1 cellular context compared by ENCODE assay signal in the genomic region with DNA sequence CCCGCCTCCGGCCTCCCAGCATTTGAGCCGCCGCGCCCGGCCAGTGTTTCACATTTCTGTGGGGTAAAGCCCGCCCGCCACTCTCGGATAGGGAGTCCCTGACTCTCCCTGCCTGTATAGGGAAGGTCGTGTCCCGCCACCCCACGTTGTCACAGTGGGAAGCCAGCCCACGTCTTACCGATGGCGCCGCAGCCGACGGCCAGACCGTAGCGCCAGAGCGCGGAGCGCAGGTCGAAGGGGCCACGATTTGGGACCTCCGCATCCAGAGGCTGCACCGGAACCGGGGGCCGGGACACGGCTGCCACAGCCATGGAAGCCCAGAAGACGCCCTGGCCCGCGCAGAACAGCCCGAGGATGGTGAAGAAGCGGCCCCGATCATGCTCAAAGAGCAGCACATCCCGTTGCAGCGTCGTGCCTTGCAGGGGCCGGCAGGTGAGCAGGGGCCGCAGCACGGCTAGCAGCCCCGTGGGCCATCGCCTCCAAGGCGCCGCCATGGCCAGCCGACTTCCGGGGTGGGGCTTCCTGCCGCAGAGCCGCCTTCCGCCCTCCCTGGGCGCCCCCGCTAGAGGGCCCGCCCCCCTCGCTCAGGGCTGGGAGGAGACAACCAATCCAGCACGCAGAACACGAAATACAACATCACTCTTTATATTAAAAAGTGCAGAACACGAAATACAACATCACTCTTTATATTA.
TF ChIP-seq lines count a peak whose summit lies in the region.

TMEM223 (minus strand) TSS at position 506 of the 692 bp plus-strand sequence; CDS start at position 494, 12 bp downstream.

TF ChIP-seq in PFSK-1, 5 proteins besides CTCF, POLR2A, EP300 and RAD21 (continued from another document):
- TF ChIP-seq, protein P1, sequence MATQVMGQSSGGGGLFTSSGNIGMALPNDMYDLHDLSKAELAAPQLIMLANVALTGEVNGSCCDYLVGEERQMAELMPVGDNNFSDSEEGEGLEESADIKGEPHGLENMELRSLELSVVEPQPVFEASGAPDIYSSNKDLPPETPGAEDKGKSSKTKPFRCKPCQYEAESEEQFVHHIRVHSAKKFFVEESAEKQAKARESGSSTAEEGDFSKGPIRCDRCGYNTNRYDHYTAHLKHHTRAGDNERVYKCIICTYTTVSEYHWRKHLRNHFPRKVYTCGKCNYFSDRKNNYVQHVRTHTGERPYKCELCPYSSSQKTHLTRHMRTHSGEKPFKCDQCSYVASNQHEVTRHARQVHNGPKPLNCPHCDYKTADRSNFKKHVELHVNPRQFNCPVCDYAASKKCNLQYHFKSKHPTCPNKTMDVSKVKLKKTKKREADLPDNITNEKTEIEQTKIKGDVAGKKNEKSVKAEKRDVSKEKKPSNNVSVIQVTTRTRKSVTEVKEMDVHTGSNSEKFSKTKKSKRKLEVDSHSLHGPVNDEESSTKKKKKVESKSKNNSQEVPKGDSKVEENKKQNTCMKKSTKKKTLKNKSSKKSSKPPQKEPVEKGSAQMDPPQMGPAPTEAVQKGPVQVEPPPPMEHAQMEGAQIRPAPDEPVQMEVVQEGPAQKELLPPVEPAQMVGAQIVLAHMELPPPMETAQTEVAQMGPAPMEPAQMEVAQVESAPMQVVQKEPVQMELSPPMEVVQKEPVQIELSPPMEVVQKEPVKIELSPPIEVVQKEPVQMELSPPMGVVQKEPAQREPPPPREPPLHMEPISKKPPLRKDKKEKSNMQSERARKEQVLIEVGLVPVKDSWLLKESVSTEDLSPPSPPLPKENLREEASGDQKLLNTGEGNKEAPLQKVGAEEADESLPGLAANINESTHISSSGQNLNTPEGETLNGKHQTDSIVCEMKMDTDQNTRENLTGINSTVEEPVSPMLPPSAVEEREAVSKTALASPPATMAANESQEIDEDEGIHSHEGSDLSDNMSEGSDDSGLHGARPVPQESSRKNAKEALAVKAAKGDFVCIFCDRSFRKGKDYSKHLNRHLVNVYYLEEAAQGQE (IDR thresholded peaks at IDR 0.05; ENCODE audit: insufficient read depth in 1 of 2, low read depth in 2 of 2, low read length in 2 of 2): no peak
- TF ChIP-seq POLR2AphosphoS5 (IDR thresholded peaks at IDR 0.05; ENCODE audit: low read depth, low read length): peak; percentile 96
- TF ChIP-seq FOXP2 (optimal IDR thresholded peaks at IDR 0.05; ENCODE audit: borderline replicate concordance, extremely low read depth, extremely low read length, insufficient read depth): peak; percentile 8
